In genomic region chr1:248838357-248839167, GRCh38 we compare ENCODE assay signal across 8 cellular contexts.
DNase-seq lines count a peak whose midpoint lies in the region; ATAC-seq and TF ChIP-seq lines count a peak whose summit lies in the region.

No MANE protein-coding gene starts in this region.

- H3K4me1 ChIP-seq in HUES48 (ENCODE audit: control insufficient read depth, insufficient read depth, low read length) (0 out of 2 replicates have a peak, but pooled peaks cover 8% of the 10 kb centered on the region), OCI-LY1 (ENCODE audit: insufficient read depth, low read length, severe bottlenecking) (peaks cover 23% of the 10 kb centered on the region), mucosa of stomach (ENCODE audit: control insufficient read depth, insufficient read depth, low read length) (peaks cover 8% of the 10 kb centered on the region)

- no peaks in the 10 kb centered on the region for H3F3A ChIP-seq in OCI-LY1 (ENCODE audit: insufficient read depth, low read length)

- H3K27me3 ChIP-seq in HUES48 (ENCODE audit: control insufficient read depth, insufficient read depth, low read length): peaks cover 6% of the 10 kb centered on the region; the same call in 1 of the 2 replicates
- H3K27me3 ChIP-seq in OCI-LY1 (ENCODE audit: insufficient read depth, low read length): no peaks in the 10 kb centered on the region
- H3K27me3 ChIP-seq in mucosa of stomach (ENCODE audit: control insufficient read depth, insufficient read depth, low read length): no peaks in the 10 kb centered on the region

- no peaks in the 10 kb centered on the region for H3K79me2 ChIP-seq in OCI-LY1 (ENCODE audit: insufficient read depth, low read length)

- H3K4me3 ChIP-seq in HUES48 (ENCODE audit: low read depth, low read length): peak overlapping the region; percentile 92
- H3K4me3 ChIP-seq in OCI-LY1 (ENCODE audit: low read depth, low read length, poor library complexity, severe bottlenecking): peak overlapping the region; percentile 84
- peak overlapping the region; percentile 91 for H3K4me3 ChIP-seq in mucosa of stomach (ENCODE audit: low read length)

- H3K27ac ChIP-seq in HUES48 (ENCODE audit: low read depth, low read length): peak overlapping the region; percentile 86
- peak overlapping the region; percentile 73 for H3K27ac ChIP-seq in OCI-LY1 (ENCODE audit: low read depth, low read length, poor library complexity, severe bottlenecking)

- ATAC-seq in GM21423 (IDR thresholded peaks at IDR 0.05; ENCODE audit: unreplicated experiment): peak; percentile 59

- H4K20me1 ChIP-seq in OCI-LY1 (ENCODE audit: insufficient read depth, low read length): no peaks in the 10 kb centered on the region

- TF ChIP-seq POLR2A in erythroblast (IDR thresholded peaks at IDR 0.05; ENCODE audit: low read length): peak; percentile 93

- H3K9me2 ChIP-seq in OCI-LY1 (ENCODE audit: low read depth, low read length): no peaks in the 10 kb centered on the region

- 0 out of 2 replicates have a peak, but pooled peaks cover 2% of the 10 kb centered on the region for H3K36me3 ChIP-seq in HUES48 (ENCODE audit: control insufficient read depth, insufficient read depth, low read length)
- H3K36me3 ChIP-seq in OCI-LY1 (ENCODE audit: insufficient read depth, low read length): no peaks in the 10 kb centered on the region
- no peaks in the 10 kb centered on the region for H3K36me3 ChIP-seq in mucosa of stomach (ENCODE audit: control insufficient read depth, insufficient read depth, low read length)

- H3K9ac ChIP-seq in HUES48 (ENCODE audit: low read depth, low read length): peak overlapping the region; percentile 87
- peak overlapping the region; percentile 84 for H3K9ac ChIP-seq in OCI-LY1 (ENCODE audit: low read length)
- peak overlapping the region; percentile 94 for H3K9ac ChIP-seq in mucosa of stomach (ENCODE audit: low read length)

- H3K4me2 ChIP-seq in OCI-LY1 (ENCODE audit: low read length): peak overlapping the region; percentile 78

- TF ChIP-seq CTCF in OCI-LY1 (IDR thresholded peaks at IDR 0.05; ENCODE audit: low read length): no peak

- H3K9me3 ChIP-seq in HUES48 (ENCODE audit: control insufficient read depth, insufficient read depth, low read length) (no peaks in the 10 kb centered on the region), OCI-LY1 (ENCODE audit: low read length) (no peaks in the 10 kb centered on the region), mucosa of stomach (ENCODE audit: control insufficient read depth, low read length) (no peaks in the 10 kb centered on the region)

- DNase-seq in DMS 273 treated with DMSO at 0.1 percent for 48 hours (lab: John Stamatoyannopoulos, UW) (peak; percentile 79), erythroblast (lab: John Stamatoyannopoulos, UW) (peak; percentile 95)
- peak; percentile 91 for DNase-seq in activated T-cell treated with anti-CD3 and anti-CD28 coated beads, Interleukin-2, amount 50 U/mL, for 1 hour
- peak; percentile 74 for DNase-seq in stimulated activated CD8-positive, alpha-beta memory T cell treated with anti-CD3 and anti-CD28 coated beads, Interleukin-7, amount 100 ng/mL, for 1 hour (ENCODE audit: low read depth in 2 of 2)

- H2AFZ ChIP-seq in OCI-LY1 (ENCODE audit: low read length): no peak overlapping the region

Comparison
In these comparisons a context has a peak if more than half of its experiments do, and no peak if none do; other contexts are left out.
1. Peak in every context shown above with its lines: DNase-seq, ATAC-seq, H3K4me3 ChIP-seq and H3K27ac ChIP-seq.